Comparison of ENCODE assay signal across 8 cellular contexts in the genomic region with DNA sequence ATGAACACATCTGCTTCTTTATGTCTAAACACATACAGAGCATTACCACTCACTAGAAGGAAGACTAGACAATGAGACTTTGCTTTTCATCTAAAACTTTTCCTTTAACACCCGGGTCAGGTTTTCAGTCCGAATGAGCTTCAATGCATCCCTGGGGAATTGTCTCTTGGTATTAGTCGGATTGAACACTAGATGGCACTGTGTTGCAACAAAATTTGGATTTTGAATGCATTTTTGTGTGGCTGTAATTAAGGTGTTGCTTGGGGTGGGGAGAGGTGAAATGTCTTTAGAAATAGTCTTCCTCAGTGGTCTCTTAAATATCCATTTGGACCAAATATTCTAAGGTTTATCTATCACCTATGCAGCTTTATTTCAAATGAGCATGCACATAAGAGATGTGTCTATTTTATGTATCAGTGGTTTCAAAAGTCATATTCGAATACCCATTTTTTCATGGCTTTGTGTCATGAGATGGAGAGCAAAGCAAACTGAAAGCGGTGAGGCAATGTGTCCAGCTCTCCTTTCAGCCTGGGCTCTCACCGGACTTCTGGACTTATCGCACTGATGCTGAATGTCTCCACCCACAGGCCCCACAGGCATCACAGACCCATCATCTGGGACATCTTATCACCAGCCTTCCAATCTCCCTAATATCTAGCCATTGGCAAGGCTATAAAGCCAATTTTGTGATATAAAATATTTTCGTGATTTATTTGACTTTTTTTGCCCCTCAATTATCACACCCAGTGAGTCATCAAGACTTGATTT.
DNase-seq lines count a peak whose midpoint lies in the region; ATAC-seq, FAIRE-seq and TF ChIP-seq lines count a peak whose summit lies in the region.

No MANE protein-coding gene starts in this region.

- H3K9ac ChIP-seq in KMS-11 = no peak overlapping the region
- no peak overlapping the region for H3K9ac ChIP-seq in GM12878 (ENCODE audit: control insufficient read depth, insufficient read depth, low read length)

- H3K4me1 ChIP-seq in KMS-11 (ENCODE audit: low read depth, poor library complexity, severe bottlenecking) (no peaks in the 10 kb centered on the region), GM12878 (ENCODE audit: control insufficient read depth, insufficient read depth, low read length) (peaks cover 7% of the 10 kb centered on the region; the same call in 1 of the 2 replicates), stomach (peaks cover 4 to 14% (median 10%) of the 10 kb centered on the region in 4 donors)

- POLR2A ChIA-PET in GM12878 (lab: Charles Lee) = interaction anchor here (0.6 to 1.2 kb wide), 3 partner anchors 343 to 1260 kb away, joined by 3 read pairs; no protein-coding TSS in a partner anchor

- peak; percentile 21 to 48 for DNase-seq in activated CD4-positive, alpha-beta T cell treated with anti-CD3 and anti-CD28 coated beads for 4 hours
- DNase-seq in activated CD4-positive, alpha-beta T cell treated with anti-CD3 and anti-CD28 coated beads, Interleukin-2, amount 50 U/mL, for 4 hours = no peak
- DNase-seq in NOMO-1 treated with dmso at 0.1 percent for 144 hours (lab: John Stamatoyannopoulos, UW; ENCODE audit: unreplicated experiment) (peak; percentile 64), GM12878 (ENCODE audit: low read depth, low spot score) (peak; percentile 66), iPS-NIHi7 (ENCODE audit: extremely low spot score) (peak; percentile 67), stomach (no peak)

- H4K20me1 ChIP-seq in KMS-11 (ENCODE audit: insufficient read depth) = no peaks in the 10 kb centered on the region
- no peaks in the 10 kb centered on the region; the same call in 1 of the 2 replicates for H4K20me1 ChIP-seq in GM12878 (ENCODE audit: control insufficient read depth, insufficient read depth)

- H3K36me3 ChIP-seq in KMS-11 (ENCODE audit: insufficient read depth) = no peaks in the 10 kb centered on the region
- no peaks in the 10 kb centered on the region for H3K36me3 ChIP-seq in GM12878 (ENCODE audit: control insufficient read depth in 2 of 2, insufficient read depth in 2 of 2, low read length in 1 of 2)
- no peaks in the 10 kb centered on the region for H3K36me3 ChIP-seq in stomach

- TF ChIP-seq CTCF in KMS-11 (conservative IDR thresholded peaks at IDR 0.05; ENCODE audit: low read depth, low read length) (peak; percentile 85), GM12878 (IDR thresholded peaks at IDR 0.05 in 2 of 3, conservative IDR thresholded peaks at IDR 0.05 in 1 of 3; ENCODE audit: control insufficient read depth in 2 of 3, extremely low read depth in 1 of 3, insufficient read depth in 1 of 3, low read depth in 3 of 3, low read length in 3 of 3) (peak; percentile 44 to 70 (median 70); a peak in 5 of 6 replicates), stomach (IDR thresholded peaks at IDR 0.05) (peak in 5 of 7 experiments; percentile 48 to 73 (median 64))

- in situ Hi-C loops in GM12878 (cut with MboI) = no loop called here

- no peak overlapping the region for H3K4me3 ChIP-seq in KMS-11 (IDR thresholded peaks at IDR 0.05; ENCODE audit: insufficient read depth, low read depth, low read length)
- no peak overlapping the region for H3K4me3 ChIP-seq in GM12878
- H3K4me3 ChIP-seq in stomach = no peak overlapping the region

- H2AFZ ChIP-seq in KMS-11 (ENCODE audit: low read depth) = no peak overlapping the region
- no peak overlapping the region for H2AFZ ChIP-seq in GM12878 (ENCODE audit: control insufficient read depth, low read depth, low read length)

- H3K27ac ChIP-seq in KMS-11 (no peak overlapping the region), GM12878 (ENCODE audit: control insufficient read depth, insufficient read depth) (no peak overlapping the region), stomach (no peak overlapping the region)

- BruUV-seq in GM12878 (replicated peaks; lab: Mats Ljungman, UMichigan) = no TSS peak

- no peak overlapping the region for H3K4me2 ChIP-seq in KMS-11
- H3K4me2 ChIP-seq in GM12878 (ENCODE audit: control insufficient read depth, insufficient read depth) = no peak overlapping the region

- RAD21 ChIA-PET in GM12878 (lab: Charles Lee; ENCODE audit: unreplicated experiment) = interaction anchor here (0.6 to 3.6 kb wide), 64 partner anchors 9 to 1711 kb away, joined by 3 to 29 read pairs (median 4); a partner anchor contains a TSS

- SMC1A ChIA-PET in GM12878 (lab: Charles Lee; ENCODE audit: uncharacterized antibody, unreplicated experiment) = interaction anchor here (0.5 to 4.7 kb wide), 80 partner anchors 8 to 1336 kb away, joined by 3 to 59 read pairs (median 5); a partner anchor contains a TSS

- ATAC-seq in GM12878 (no peak; the same call in 2 of the 3 replicates), HG03280 (IDR thresholded peaks at IDR 0.05; ENCODE audit: unreplicated experiment) (no peak)

- H3K27me3 ChIP-seq in KMS-11 (ENCODE audit: insufficient read depth, low read depth) (no peaks in the 10 kb centered on the region), GM12878 (replicated peaks in 1 of 2; ENCODE audit: control insufficient read depth in 2 of 2, insufficient read depth in 2 of 2, low read length in 1 of 2) (peaks cover 0 to 25% of the 10 kb centered on the region in 2 experiments; a peak in 3 of 4 replicates), stomach (peaks cover 0 to 55% (median 26%) of the 10 kb centered on the region in 3 donors)

- TF ChIP-seq POLR2A in GM12878 (IDR thresholded peaks at IDR 0.05; ENCODE audit: low read depth, low read length) (no peak), stomach (IDR thresholded peaks at IDR 0.05) (no peak)

- peak; percentile 88 for TF ChIP-seq RAD21 in GM12878 (IDR thresholded peaks at IDR 0.05; ENCODE audit: insufficient read depth, low read depth, low read length)

- CTCF ChIA-PET in GM12878 (lab: Yijun Ruan, JAX) = interaction anchor here (0.5 to 3.3 kb wide), 58 partner anchors 8 to 1336 kb away, joined by 3 to 53 read pairs (median 5); a partner anchor contains a TSS

- peak; percentile 86 for FAIRE-seq in GM12878 (lab: Jason Lieb, UNC)

- intact Hi-C loops in GM12878 (cut with micrococcal nuclease; ENCODE audit: unreplicated experiment) = loop anchor here (1.0 to 5.0 kb wide), 12 partner anchors 140 to 1335 kb away; no protein-coding TSS in a partner anchor
- intact Hi-C loops in stomach (cut with DNase I; ENCODE audit: low total_unique reads) = loop anchor here (5.0 kb wide), 2 partner anchors 245 to 1260 kb away; no protein-coding TSS in a partner anchor

- H3K9me3 ChIP-seq in GM12878 (replicated peaks; ENCODE audit: control insufficient read depth, insufficient read depth, low read length) = no peaks in the 10 kb centered on the region
- no peaks in the 10 kb centered on the region for H3K9me3 ChIP-seq in stomach

- H3K79me2 ChIP-seq in KMS-11 (ENCODE audit: insufficient read depth, low read depth) = no peaks in the 10 kb centered on the region
- no peaks in the 10 kb centered on the region for H3K79me2 ChIP-seq in GM12878 (ENCODE audit: control insufficient read depth, insufficient read depth, low read length)

- 32% methylated on average over 8 of the region's 8 CpGs for WGBS in GM12878 (ENCODE audit: insufficient coverage, insufficient replicate concordance, low lambda C conversion rate, missing lambda C conversion rate)
- 41 to 50% (median 44%) methylated on average over 8 of the region's 8 CpGs for WGBS in stomach, 5 donors

- no peak for TF ChIP-seq EP300 in GM12878 (IDR thresholded peaks at IDR 0.05; ENCODE audit: borderline replicate concordance in 1 of 2, control insufficient read depth in 1 of 2, low read depth in 2 of 2, low read length in 2 of 2)
- TF ChIP-seq EP300 in stomach (IDR thresholded peaks at IDR 0.05) = no peak

TF ChIP-seq in GM12878, 131 proteins besides CTCF, POLR2A, EP300 and RAD21 (continues in another document):
- no peak for TF ChIP-seq MYB (IDR thresholded peaks at IDR 0.05; ENCODE audit: borderline replicate concordance, low read depth, low read length)
- TF ChIP-seq POU2F2 (IDR thresholded peaks at IDR 0.05; ENCODE audit: borderline replicate concordance, low read depth, low read length) = peak; percentile 63; the same call in 2 of the 3 replicates
- peak; percentile 61; the same call in 1 of the 2 replicates for TF ChIP-seq ZNF217 (IDR thresholded peaks at IDR 0.05)
- TF ChIP-seq SIX5 (IDR thresholded peaks at IDR 0.05; ENCODE audit: low read depth, low read length, severe bottlenecking) = no peak
- 0 out of 2 replicates have a peak, but pooled peaks have one; percentile 19 for TF ChIP-seq YBX1 (IDR thresholded peaks at IDR 0.05)
- TF ChIP-seq IRF4 (IDR thresholded peaks at IDR 0.05; ENCODE audit: low read depth, low read length) = peak; percentile 16; the same call in 1 of the 2 replicates
- TF ChIP-seq IKZF2 (IDR thresholded peaks at IDR 0.05) = peak in 1 of 2 experiments; percentile 19; a peak in 1 of 4 replicates
- no peak for TF ChIP-seq JUNB (IDR thresholded peaks at IDR 0.05)
- TF ChIP-seq KLF5 (IDR thresholded peaks at IDR 0.05; ENCODE audit: partially characterized antibody) = no peak
- peak; percentile 79; the same call in 1 of the 2 replicates for TF ChIP-seq SMC3 (IDR thresholded peaks at IDR 0.05; ENCODE audit: borderline replicate concordance, low read length)

Comparison
In these comparisons a context has a peak if more than half of its experiments do, and no peak if none do; other contexts are left out.
1. DNase-seq: peak in activated CD4-positive, alpha-beta T cell treated with anti-CD3 and anti-CD28 coated beads for 4 hours (2 of 2), NOMO-1 treated with dmso at 0.1 percent for 144 hours (single experiment), GM12878 (single experiment) and iPS-NIHi7 (single experiment); none in activated CD4-positive, alpha-beta T cell treated with anti-CD3 and anti-CD28 coated beads, Interleukin-2, amount 50 U/mL, for 4 hours (0 of 2) and stomach (single experiment).
2. Peak in every context shown above with its lines, with median percentiles within 50 percentile points of each other: CTCF ChIP-seq.